7 cellular contexts compared by ENCODE assay signal in the genomic region with DNA sequence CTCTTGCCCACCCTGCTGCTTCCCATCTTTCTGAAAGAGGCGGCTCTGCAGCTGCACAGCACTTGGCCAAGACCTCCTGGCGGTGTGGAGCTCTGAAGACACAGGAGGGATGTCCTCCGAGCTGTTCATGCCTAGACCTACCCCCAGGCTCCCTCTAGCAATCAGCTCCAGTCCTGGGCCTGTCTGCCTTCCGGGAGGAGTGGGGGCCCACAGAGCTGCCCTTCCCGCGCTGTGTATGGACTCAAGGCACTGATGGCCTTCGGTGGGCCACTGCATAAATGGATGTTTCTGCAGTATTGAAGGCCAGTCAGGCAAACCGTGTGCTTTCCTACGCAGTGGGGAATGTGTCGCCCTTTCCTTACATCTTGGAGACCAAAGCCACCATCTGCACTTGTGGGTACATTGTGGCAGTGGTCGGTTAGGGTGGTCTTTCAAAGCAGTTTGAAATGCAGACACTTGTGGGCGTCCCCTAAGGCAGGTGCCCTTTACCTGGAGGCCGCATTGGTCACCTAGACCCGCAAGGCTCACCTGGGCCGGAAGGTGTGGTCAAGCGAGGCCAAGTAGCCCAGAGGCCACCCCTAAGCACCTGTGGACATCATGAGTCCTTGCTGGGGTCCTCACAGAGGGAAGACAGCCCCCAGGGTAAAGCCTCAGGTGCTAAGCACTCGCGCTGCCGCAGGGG. TPM values are rescaled to one million over a fixed set of nuclear protein-coding genes. Genes with fewer than 3 reads are reported as not detected.
A peak's percentile ranks its signal among the peaks of the same experiment; 100 is the strongest.
DNase-seq lines count a peak whose midpoint lies in the region; ATAC-seq, FAIRE-seq and TF ChIP-seq lines count a peak whose summit lies in the region.

No MANE protein-coding gene starts in this region.

- H3K4me3 ChIP-seq in HAP-1: peak overlapping the region; percentile 34
- peak overlapping the region; percentile 58 for H3K4me3 ChIP-seq in smooth muscle cell

- intact Hi-C loops in left ventricle myocardium superior (cut with micrococcal nuclease): no loop called here

- FAIRE-seq in GM12892 (lab: Jason Lieb, UNC): no peak

- WGBS in smooth muscle cell (ENCODE audit: low lambda C conversion rate): 73% methylated on average over 19 of the region's 19 CpGs

- H3K4me1 ChIP-seq in HAP-1: peaks cover 13% of the 10 kb centered on the region
- peaks cover 16% of the 10 kb centered on the region for H3K4me1 ChIP-seq in smooth muscle cell (ENCODE audit: low read depth)

- H3K79me2 ChIP-seq in smooth muscle cell (ENCODE audit: low read depth): peaks cover 31% of the 10 kb centered on the region

- H2AFZ ChIP-seq in smooth muscle cell (ENCODE audit: low read depth): peak overlapping the region; percentile 76

- H3K9me3 ChIP-seq in HAP-1: peaks cover 6% of the 10 kb centered on the region
- no peaks in the 10 kb centered on the region for H3K9me3 ChIP-seq in smooth muscle cell (replicated peaks; ENCODE audit: low read depth)

- DNase-seq in HAP-1 (ENCODE audit: low spot score in 2 of 2) (no peak), left ventricle myocardium superior (peak; percentile 40), smooth muscle cell (lab: John Stamatoyannopoulos, UW; ENCODE audit: unreplicated experiment) (no peak), GM12892 (ENCODE audit: insufficient read length) (no peak), kidney tubule cell (ENCODE audit: low spot score) (no peak)

- no peaks in the 10 kb centered on the region for H4K20me1 ChIP-seq in smooth muscle cell (ENCODE audit: low read depth)

- no peak for TF ChIP-seq POLR2A in GM12892 (IDR thresholded peaks at IDR 0.05; ENCODE audit: low read depth, low read length)

- ATAC-seq in left ventricle myocardium superior (no peak), HG03196 (IDR thresholded peaks at IDR 0.05; ENCODE audit: unreplicated experiment) (no peak)

- peaks cover 11% of the 10 kb centered on the region for H3F3A ChIP-seq in smooth muscle cell (ENCODE audit: low read depth)

- H3K9ac ChIP-seq in smooth muscle cell (ENCODE audit: low read depth): peak overlapping the region; percentile 81

- H3K27me3 ChIP-seq in HAP-1 (ENCODE audit: low read depth): no peaks in the 10 kb centered on the region
- H3K27me3 ChIP-seq in smooth muscle cell (ENCODE audit: low read depth): no peaks in the 10 kb centered on the region

- TF ChIP-seq CTCF in VCaP (conservative IDR thresholded peaks at IDR 0.05) (no peak), smooth muscle cell (IDR thresholded peaks at IDR 0.05; ENCODE audit: borderline replicate concordance, insufficient read depth, poor library complexity, severe bottlenecking) (no peak)

- peak overlapping the region; percentile 89 for H3K4me2 ChIP-seq in smooth muscle cell

- in situ Hi-C loops in HAP-1 (cut with MboI; ENCODE audit: low sequenced_read_pairs): no loop called here

- H3K36me3 ChIP-seq in HAP-1 (replicated peaks): peaks cover 9% of the 10 kb centered on the region
- H3K36me3 ChIP-seq in smooth muscle cell (ENCODE audit: low read depth): no peaks in the 10 kb centered on the region

- H3K27ac ChIP-seq in VCaP (peak overlapping the region; percentile 100), smooth muscle cell (ENCODE audit: low read depth) (peak overlapping the region; percentile 61)

RNA-seq across cellular contexts. Expression of a gene that starts 0.9 kb away (rescaled TPM):
- total RNA-seq in left ventricle myocardium superior (8.4 TPM), smooth muscle cell (12.4 and 28.5 TPM in 2 replicates)
- polyA plus RNA-seq in smooth muscle cell: 20.4 and 20.8 TPM in 2 replicates
- polyA plus RNA-seq in GM12892 (2012; ENCODE audit: missing spikeins): 9.8 TPM

RNA-seq across cellular contexts. Expression of a gene that starts 48.0 kb away (rescaled TPM):
- total RNA-seq in left ventricle myocardium superior (not detected), smooth muscle cell (7.5 and 7.6 TPM in 2 replicates)
- 6.8 and 9.8 TPM in 2 replicates for polyA plus RNA-seq in smooth muscle cell
- polyA plus RNA-seq in GM12892 (2012; ENCODE audit: missing spikeins): 0.15 TPM
